ENCODE assay signal across 25 cellular contexts in genomic region chr3:183031826-183032225, GRCh38.
"Had no signal": no experiment of that assay in that cellular context is flagged by ENCODE, and none has a peak within 500 bp of the region (broad histone marks: within the 10 kb centered on the region; RNA-seq: fewer than 3 reads in every experiment).

No MANE protein-coding gene starts in this region.

- H3K4me3 ChIP-seq: esophagus muscularis mucosa, lung, ovary, right lobe of liver, smooth muscle cell, stomach, thyroid gland, upper lobe of left lung had no signal

- H3K36me3 ChIP-seq: ovary had no signal

- ATAC-seq: natural killer cell had no signal

- H3K4me1 Mint-ChIP-seq: endodermal cell, immature natural killer cell, memory B cell, natural killer cell had no signal

- H3K4me2 ChIP-seq: smooth muscle cell had no signal

- H3K27me3 ChIP-seq: esophagus muscularis mucosa, ovary, right lobe of liver, stomach, thyroid gland, upper lobe of left lung had no signal

- DNase-seq: cerebellar nuclear complex; effector CD8-positive, alpha-beta T cell; endodermal cell; foreskin melanocyte; hypothalamus; immature natural killer cell; islet precursor cell; kidney glomerular epithelial cell; natural killer cell; occipital lobe; ovary; right lobe of liver; stimulated activated CD4-positive, alpha-beta T cell treated with anti-CD3 and anti-CD28 coated beads, Interleukin-12 subunit alpha, Interleukin-12 subunit beta, amount 100 ng/mL, for 4 hours; stimulated activated CD4-positive, alpha-beta T cell treated with anti-CD3 and anti-CD28 coated beads, Interleukin-1b, Interleukin-23, amount 100 ng/mL, for 48 hours; stimulated activated CD4-positive, alpha-beta T cell treated with anti-CD3 and anti-CD28 coated beads, Interleukin-4, amount 100 ng/mL, for 1 hour; stimulated activated CD8-positive, alpha-beta memory T cell treated with anti-CD3 and anti-CD28 coated beads, Interleukin-4, amount 100 ng/mL, for 48 hours; stimulated activated naive CD4-positive, alpha-beta T cell treated with Interleukin-2 at 50 U/mL for 16 hours; stomach; thyroid gland; upper lobe of left lung had no signal

- H3K27ac Mint-ChIP-seq: dendritic cell treated with granulocyte-macrophage colony-stimulating factor and Interleukin-4, amounts not matched to agents 40 ng/mL and 50 ng/mL, for 4 days; endodermal cell; memory B cell; natural killer cell had no signal

- H3K4me1 ChIP-seq: esophagus muscularis mucosa, stomach, thyroid gland, upper lobe of left lung had no signal

- H3K9me3 Mint-ChIP-seq: dendritic cell treated with granulocyte-macrophage colony-stimulating factor and Interleukin-4, amounts not matched to agents 40 ng/mL and 50 ng/mL, for 4 days; endodermal cell; immature natural killer cell; memory B cell; natural killer cell had no signal

- H3K4me3 Mint-ChIP-seq: dendritic cell treated with granulocyte-macrophage colony-stimulating factor and Interleukin-4, amounts not matched to agents 40 ng/mL and 50 ng/mL, for 4 days; endodermal cell; immature natural killer cell; memory B cell; natural killer cell had no signal

- H3K9me3 ChIP-seq: ovary, right lobe of liver, thyroid gland, upper lobe of left lung had no signal

- H3K27ac ChIP-seq: esophagus muscularis mucosa, ovary, stomach, thyroid gland, upper lobe of left lung had no signal

- H3K27me3 Mint-ChIP-seq: dendritic cell treated with granulocyte-macrophage colony-stimulating factor and Interleukin-4, amounts not matched to agents 40 ng/mL and 50 ng/mL, for 4 days; memory B cell had no signal
